Comparison of ENCODE assay signal across 8 cellular contexts in the genomic region with DNA sequence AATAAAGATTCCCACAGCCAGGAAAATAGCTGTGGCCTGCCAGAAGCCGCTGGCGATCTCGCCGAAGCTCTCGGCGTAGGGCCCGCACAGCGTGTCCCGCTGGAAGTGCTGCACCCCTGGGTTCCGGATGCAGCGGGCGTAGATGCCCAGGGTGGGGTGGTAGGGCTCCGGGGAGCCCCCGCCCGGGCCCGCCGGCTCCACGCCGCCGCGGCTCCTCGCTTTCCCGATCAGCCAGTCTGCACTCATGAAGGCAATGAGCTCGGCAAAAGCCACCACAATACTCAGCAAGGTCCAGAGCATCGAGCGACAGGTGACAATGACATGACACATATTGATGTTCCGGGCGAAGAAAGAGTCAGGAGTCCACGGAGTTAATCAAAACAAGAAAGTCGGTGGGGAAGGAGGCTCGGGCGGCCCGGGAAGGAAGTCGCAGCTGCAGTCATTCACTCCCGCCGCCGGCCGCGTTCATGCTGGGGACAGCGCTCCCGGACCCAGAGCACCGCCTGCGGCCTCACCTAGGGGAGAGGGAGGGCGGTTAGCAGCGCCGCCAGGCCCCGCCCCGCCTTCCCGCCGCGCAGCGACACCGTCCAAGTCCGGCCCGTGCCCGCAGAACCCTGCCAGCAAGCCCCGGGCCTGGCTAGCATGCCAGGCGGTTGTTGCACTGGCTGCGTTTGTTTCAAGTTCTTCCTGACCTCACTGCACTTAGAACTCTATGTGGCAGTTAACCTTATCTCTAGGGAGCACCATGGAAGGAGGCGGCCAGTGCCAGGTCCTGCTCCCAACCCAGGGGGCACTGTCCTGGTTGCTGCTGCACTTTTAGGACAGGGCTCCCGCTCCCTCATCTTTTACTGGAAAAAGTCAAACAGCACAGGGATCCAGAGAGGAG.
DNase-seq lines count a peak whose midpoint lies in the region; ATAC-seq and TF ChIP-seq lines count a peak whose summit lies in the region.

No MANE protein-coding gene starts in this region.

- H3K27me3 ChIP-seq in PC-9 (ENCODE audit: insufficient read depth, low read depth) = no peaks in the 10 kb centered on the region
- no peaks in the 10 kb centered on the region for H3K27me3 ChIP-seq in skeletal muscle tissue (ENCODE audit: control insufficient read depth in 3 of 3, insufficient read depth in 3 of 3, low read length in 3 of 3)

- peak overlapping the region; percentile 72 for H2AFZ ChIP-seq in PC-9

- peak overlapping the region; percentile 57 to 81 (median 62) for H3K9ac ChIP-seq in skeletal muscle tissue (ENCODE audit: low read depth in 1 of 3, low read length in 3 of 3)

- peaks cover 40% of the 10 kb centered on the region for H3K79me2 ChIP-seq in PC-9 (ENCODE audit: low read depth)

- peaks cover 24% of the 10 kb centered on the region for H3F3A ChIP-seq in PC-9 (ENCODE audit: insufficient read depth, low read depth)

- H3K4me1 ChIP-seq in PC-9 (replicated peaks; ENCODE audit: insufficient read depth) = peaks cover 53% of the 10 kb centered on the region
- H3K4me1 ChIP-seq in skeletal muscle tissue (ENCODE audit: control insufficient read depth in 3 of 3, insufficient read depth in 3 of 3, low read length in 3 of 3) = peaks cover 25 to 50% (median 27%) of the 10 kb centered on the region in 3 donors

- H3K27ac ChIP-seq in PC-9 (0 out of 2 replicates have a peak overlapping the region, but pooled peaks have one; percentile 98), skeletal muscle tissue (ENCODE audit: low read depth, low read length) (peak overlapping the region; percentile 64)

- TF ChIP-seq CTCF in PC-9 (conservative IDR thresholded peaks at IDR 0.05) = no peak; the same call in 1 of the 2 replicates

- CTCF ChIA-PET in PC-9 (lab: Charles Lee) = interaction anchor here (0.5 kb wide), 1 partner anchor 733 kb away, joined by 9 read pairs; no protein-coding TSS in a partner anchor

- DNase-seq in NCI-H345 (lab: John Stamatoyannopoulos, UW) (peak; percentile 45), NCI-H345 treated with DMSO at 0.1 percent for 48 hours (lab: John Stamatoyannopoulos, UW; ENCODE audit: unreplicated experiment) (no peak), PC-9 (peak in 1 of 2 experiments; percentile 70), astrocyte of the hippocampus (ENCODE audit: low read depth, low spot score) (peak; percentile 76), amniotic stem cell (lab: John Stamatoyannopoulos, UW) (no peak)

- POLR2A ChIA-PET in PC-9 (lab: Charles Lee; ENCODE audit: unreplicated experiment) = no interaction called here

- no peaks in the 10 kb centered on the region for H3K9me2 ChIP-seq in PC-9 (ENCODE audit: insufficient read depth)

- no peaks in the 10 kb centered on the region for H3K36me3 ChIP-seq in PC-9 (ENCODE audit: low read depth)
- no peaks in the 10 kb centered on the region for H3K36me3 ChIP-seq in skeletal muscle tissue (ENCODE audit: control insufficient read depth in 3 of 3, insufficient read depth in 3 of 3, low read length in 3 of 3)

- BruUV-seq in PC-9 (replicated peaks; lab: Mats Ljungman, UMichigan) = no TSS peak

- intact Hi-C loops in PC-9 (cut with micrococcal nuclease; ENCODE audit: unreplicated experiment) = loop anchor here (1.0 to 10.0 kb wide), 4 partner anchors 8 to 137 kb away; a partner anchor contains a TSS

- peak; percentile 69 for ATAC-seq in HG02938 (IDR thresholded peaks at IDR 0.05; ENCODE audit: unreplicated experiment)

- H3K9me3 ChIP-seq in PC-9 (ENCODE audit: insufficient read depth, low read depth) (no peaks in the 10 kb centered on the region), iPS-18c (ENCODE audit: control insufficient read depth, insufficient read depth, low read length) (peaks cover 2% of the 10 kb centered on the region), skeletal muscle tissue (ENCODE audit: control insufficient read depth in 3 of 3, low read length in 3 of 3) (no peaks in the 10 kb centered on the region)

- H4K20me1 ChIP-seq in PC-9 (ENCODE audit: insufficient read depth) = no peaks in the 10 kb centered on the region

- peak overlapping the region; percentile 75 for H3K4me2 ChIP-seq in PC-9

- H3K4me3 ChIP-seq in PC-9 (peak overlapping the region; percentile 45), iPS-18c (ENCODE audit: insufficient read depth, low read depth, low read length) (peak overlapping the region; percentile 47; the same call in 1 of the 2 replicates), skeletal muscle tissue (ENCODE audit: low read length in 3 of 3) (peak overlapping the region; percentile 64 to 75 (median 73))

Comparison
In these comparisons a context has a peak if more than half of its experiments do, and no peak if none do; other contexts are left out.
1. DNase-seq: peak in NCI-H345 (single experiment) and astrocyte of the hippocampus (single experiment); none in NCI-H345 treated with DMSO at 0.1 percent for 48 hours (single experiment) and amniotic stem cell (single experiment).
2. Peak in every context shown above with its lines, with median percentiles within 50 percentile points of each other: H3K4me3 ChIP-seq.